ENCODE assay signal across 1 cellular context in genomic region chr16:23567602-23568001, GRCh38.
TF ChIP-seq lines count a peak whose summit lies in the region.

No MANE protein-coding gene starts in this region.

TF ChIP-seq in HCT116, 20 proteins besides CTCF, POLR2A, EP300 and RAD21 (continued from another document):
- TF ChIP-seq ZBTB33 (IDR thresholded peaks at IDR 0.05; ENCODE audit: extremely low read depth, insufficient replicate concordance, low read length): no peak
- TF ChIP-seq ATF3 (IDR thresholded peaks at IDR 0.05): no peak
